Comparison of ENCODE assay signal across 30 cellular contexts in the genomic region with DNA sequence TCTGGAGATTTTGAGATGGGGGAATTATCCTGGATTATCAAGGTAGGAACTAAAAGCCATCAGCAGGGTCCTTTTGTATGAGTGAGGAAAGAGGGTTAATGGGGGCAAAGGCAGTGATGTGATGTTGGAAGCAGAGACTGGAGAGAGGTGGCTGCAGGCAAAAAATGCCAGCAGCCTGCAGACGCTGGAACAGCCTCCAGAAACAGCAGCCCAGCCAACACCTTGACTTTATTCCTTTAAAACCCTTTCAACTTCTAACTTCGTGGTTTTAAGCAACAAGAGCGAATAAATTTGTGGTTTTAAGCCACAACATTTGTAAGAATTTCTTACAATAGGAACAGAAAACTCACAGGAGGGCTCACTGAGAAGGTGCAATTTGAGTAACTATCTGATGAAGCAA.
"Had no signal": no experiment of that assay in that cellular context is flagged by ENCODE, and none has a peak within 500 bp of the region (broad histone marks: within the 10 kb centered on the region; RNA-seq: fewer than 3 reads in every experiment).

No MANE protein-coding gene starts in this region.

- H2AFZ ChIP-seq: parathyroid adenoma had no signal

- H3K4me1 Mint-ChIP-seq: endodermal cell; naive B cell; neural crest cell; stimulated activated naive CD8-positive, alpha-beta T cell treated with anti-CD3 and anti-CD28 coated beads, Interleukin-15, amount 100 ng/mL, for 72 hours had no signal

- ATAC-seq: esophagus mucosa; gastrocnemius medialis; left lung; mucosa of descending colon; natural killer cell treated with Interleukin-12 subunit alpha and Interleukin-12 subunit beta and Interleukin-15 and Interleukin-18, amount 100 ng/mL, for 72 hours; right lobe of liver; stimulated activated naive CD8-positive, alpha-beta T cell treated with anti-CD3 and anti-CD28 coated beads, Interleukin-15, amount 100 ng/mL, for 72 hours; upper lobe of right lung had no signal

- H3K27me3 Mint-ChIP-seq: stimulated activated naive CD8-positive, alpha-beta T cell treated with anti-CD3 and anti-CD28 coated beads, Interleukin-15, amount 100 ng/mL, for 72 hours had no signal

- H3K4me1 ChIP-seq: gastrocnemius medialis, left lung, parathyroid adenoma, right lobe of liver, suprapubic skin, transverse colon, upper lobe of right lung, uterus had no signal

- H3K9me3 Mint-ChIP-seq: dendritic cell treated with granulocyte-macrophage colony-stimulating factor and Interleukin-4, amounts not matched to agents 40 ng/mL and 50 ng/mL, for 4 days; endodermal cell; natural killer cell treated with Interleukin-12 subunit alpha and Interleukin-12 subunit beta and Interleukin-15 and Interleukin-18, amount 100 ng/mL, for 72 hours had no signal

- H3K27me3 ChIP-seq: gastrocnemius medialis, right lobe of liver, suprapubic skin, transverse colon, upper lobe of right lung, uterus had no signal

- H3K9me3 ChIP-seq: gastrocnemius medialis, left lung, mucosa of descending colon, suprapubic skin, transverse colon, upper lobe of right lung, uterus had no signal

- H3K4me3 Mint-ChIP-seq: dendritic cell treated with granulocyte-macrophage colony-stimulating factor and Interleukin-4, amounts not matched to agents 40 ng/mL and 50 ng/mL, for 4 days; endodermal cell; mesothelial cell of epicardium; naive B cell; natural killer cell treated with Interleukin-12 subunit alpha and Interleukin-12 subunit beta and Interleukin-15 and Interleukin-18, amount 100 ng/mL, for 72 hours; neural crest cell; stimulated activated naive CD8-positive, alpha-beta T cell treated with anti-CD3 and anti-CD28 coated beads, Interleukin-15, amount 100 ng/mL, for 72 hours had no signal

- H3K27ac ChIP-seq: epithelial cell of prostate, gastrocnemius medialis, left lung, parathyroid adenoma, right lobe of liver, suprapubic skin, transverse colon, upper lobe of right lung, uterus had no signal

- H3K4me3 ChIP-seq: gastrocnemius medialis, left lung, mucosa of descending colon, right lobe of liver, suprapubic skin, transverse colon, upper lobe of right lung, uterus had no signal

- H3K79me2 ChIP-seq: parathyroid adenoma had no signal

- H3K9ac ChIP-seq: parathyroid adenoma had no signal

- H3K27ac Mint-ChIP-seq: dendritic cell treated with granulocyte-macrophage colony-stimulating factor and Interleukin-4, amounts not matched to agents 40 ng/mL and 50 ng/mL, for 4 days; endodermal cell; mesothelial cell of epicardium; naive B cell; natural killer cell treated with Interleukin-12 subunit alpha and Interleukin-12 subunit beta and Interleukin-15 and Interleukin-18, amount 100 ng/mL, for 72 hours; progenitor cell of endocrine pancreas; stimulated activated naive CD8-positive, alpha-beta T cell treated with anti-CD3 and anti-CD28 coated beads, Interleukin-15, amount 100 ng/mL, for 72 hours had no signal

- H3K36me3 Mint-ChIP-seq: mesothelial cell of epicardium; naive B cell; natural killer cell treated with Interleukin-12 subunit alpha and Interleukin-12 subunit beta and Interleukin-15 and Interleukin-18, amount 100 ng/mL, for 72 hours had no signal

- H3K36me3 ChIP-seq: gastrocnemius medialis, left lung, right lobe of liver, suprapubic skin, transverse colon, upper lobe of right lung, uterus had no signal

- DNase-seq: effector CD8-positive, alpha-beta T cell; endodermal cell; foreskin fibroblast; gastrocnemius medialis; head of caudate nucleus; kidney; left lung; mesenchymal stem cell; mucosa of descending colon; naive B cell; right lobe of liver; small intestine; stimulated activated CD4-positive, alpha-beta T cell treated with anti-CD3 and anti-CD28 coated beads, Interleukin-12 subunit alpha, Interleukin-12 subunit beta, amount 100 ng/mL, for 4 hours; stimulated activated CD4-positive, alpha-beta T cell treated with anti-CD3 and anti-CD28 coated beads, Interleukin-1b, Interleukin-23, amount 100 ng/mL, for 48 hours; stimulated activated CD4-positive, alpha-beta T cell treated with anti-CD3 and anti-CD28 coated beads, Interleukin-4, amount 100 ng/mL, for 1 hour; stimulated activated CD8-positive, alpha-beta memory T cell treated with anti-CD3 and anti-CD28 coated beads, Interleukin-4, amount 100 ng/mL, for 48 hours; stimulated activated naive CD4-positive, alpha-beta T cell; stimulated activated naive CD8-positive, alpha-beta T cell treated with anti-CD3 and anti-CD28 coated beads, Interleukin-15, amount 100 ng/mL, for 72 hours; transverse colon; upper lobe of right lung; uterus had no signal
